2 cellular contexts compared by ENCODE assay signal in the genomic region with DNA sequence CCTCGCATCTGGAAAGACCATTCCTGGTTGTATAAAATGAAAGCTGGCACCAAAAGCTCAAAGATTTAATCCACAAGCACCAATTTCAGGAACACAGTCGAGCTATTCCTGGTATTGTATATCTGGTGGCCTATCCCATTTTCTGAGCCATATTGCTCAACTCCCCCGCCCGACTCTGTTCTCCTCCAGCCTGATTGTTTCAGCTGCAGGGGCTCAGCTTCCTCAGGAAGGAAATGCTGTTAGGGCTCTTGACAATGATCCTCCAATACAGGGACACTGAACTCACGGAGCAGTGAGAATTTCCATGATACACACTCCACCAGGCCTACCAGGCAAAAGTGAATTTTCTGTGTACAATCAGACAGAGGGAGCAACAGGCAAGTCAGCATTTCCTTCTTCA.
TF ChIP-seq lines count a peak whose summit lies in the region.

No MANE protein-coding gene starts in this region.

TF ChIP-seq in liver, 16 proteins besides CTCF, POLR2A, EP300 and RAD21:
- no peak for TF ChIP-seq SP1 (IDR thresholded peaks at IDR 0.05)
- peak in 1 of 2 donors; percentile 44 for TF ChIP-seq EGR1 (IDR thresholded peaks at IDR 0.05; ENCODE audit: low read depth in 2 of 2)
- TF ChIP-seq, protein P1, sequence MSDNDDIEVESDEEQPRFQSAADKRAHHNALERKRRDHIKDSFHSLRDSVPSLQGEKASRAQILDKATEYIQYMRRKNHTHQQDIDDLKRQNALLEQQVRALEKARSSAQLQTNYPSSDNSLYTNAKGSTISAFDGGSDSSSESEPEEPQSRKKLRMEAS (IDR thresholded peaks at IDR 0.05) = peak; percentile 59
- peak; percentile 95 for TF ChIP-seq NR2F2 (IDR thresholded peaks at IDR 0.05)
- TF ChIP-seq, protein P2, sequence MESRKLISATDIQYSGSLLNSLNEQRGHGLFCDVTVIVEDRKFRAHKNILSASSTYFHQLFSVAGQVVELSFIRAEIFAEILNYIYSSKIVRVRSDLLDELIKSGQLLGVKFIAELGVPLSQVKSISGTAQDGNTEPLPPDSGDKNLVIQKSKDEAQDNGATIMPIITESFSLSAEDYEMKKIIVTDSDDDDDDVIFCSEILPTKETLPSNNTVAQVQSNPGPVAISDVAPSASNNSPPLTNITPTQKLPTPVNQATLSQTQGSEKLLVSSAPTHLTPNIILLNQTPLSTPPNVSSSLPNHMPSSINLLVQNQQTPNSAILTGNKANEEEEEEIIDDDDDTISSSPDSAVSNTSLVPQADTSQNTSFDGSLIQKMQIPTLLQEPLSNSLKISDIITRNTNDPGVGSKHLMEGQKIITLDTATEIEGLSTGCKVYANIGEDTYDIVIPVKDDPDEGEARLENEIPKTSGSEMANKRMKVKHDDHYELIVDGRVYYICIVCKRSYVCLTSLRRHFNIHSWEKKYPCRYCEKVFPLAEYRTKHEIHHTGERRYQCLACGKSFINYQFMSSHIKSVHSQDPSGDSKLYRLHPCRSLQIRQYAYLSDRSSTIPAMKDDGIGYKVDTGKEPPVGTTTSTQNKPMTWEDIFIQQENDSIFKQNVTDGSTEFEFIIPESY (IDR thresholded peaks at IDR 0.05) = no peak
- no peak for TF ChIP-seq RXRA (IDR thresholded peaks at IDR 0.05)

TF ChIP-seq in HepG2, 621 proteins besides CTCF, POLR2A, EP300 and RAD21:
- TF ChIP-seq, protein P3, sequence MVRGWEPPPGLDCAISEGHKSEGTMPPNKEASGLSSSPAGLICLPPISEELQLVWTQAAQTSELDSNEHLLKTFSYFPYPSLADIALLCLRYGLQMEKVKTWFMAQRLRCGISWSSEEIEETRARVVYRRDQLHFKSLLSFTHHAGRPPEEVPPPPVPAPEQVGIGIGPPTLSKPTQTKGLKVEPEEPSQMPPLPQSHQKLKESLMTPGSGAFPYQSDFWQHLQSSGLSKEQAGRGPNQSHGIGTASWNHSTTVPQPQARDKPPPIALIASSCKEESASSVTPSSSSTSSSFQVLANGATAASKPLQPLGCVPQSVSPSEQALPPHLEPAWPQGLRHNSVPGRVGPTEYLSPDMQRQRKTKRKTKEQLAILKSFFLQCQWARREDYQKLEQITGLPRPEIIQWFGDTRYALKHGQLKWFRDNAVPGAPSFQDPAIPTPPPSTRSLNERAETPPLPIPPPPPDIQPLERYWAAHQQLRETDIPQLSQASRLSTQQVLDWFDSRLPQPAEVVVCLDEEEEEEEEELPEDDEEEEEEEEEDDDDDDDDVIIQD (CRISPR knock-in tag; IDR thresholded peaks at IDR 0.05; ENCODE audit: low read depth) = no peak
- TF ChIP-seq ZNF496 (CRISPR knock-in tag; IDR thresholded peaks at IDR 0.05; ENCODE audit: insufficient replicate concordance) = no peak
- TF ChIP-seq, protein P4, sequence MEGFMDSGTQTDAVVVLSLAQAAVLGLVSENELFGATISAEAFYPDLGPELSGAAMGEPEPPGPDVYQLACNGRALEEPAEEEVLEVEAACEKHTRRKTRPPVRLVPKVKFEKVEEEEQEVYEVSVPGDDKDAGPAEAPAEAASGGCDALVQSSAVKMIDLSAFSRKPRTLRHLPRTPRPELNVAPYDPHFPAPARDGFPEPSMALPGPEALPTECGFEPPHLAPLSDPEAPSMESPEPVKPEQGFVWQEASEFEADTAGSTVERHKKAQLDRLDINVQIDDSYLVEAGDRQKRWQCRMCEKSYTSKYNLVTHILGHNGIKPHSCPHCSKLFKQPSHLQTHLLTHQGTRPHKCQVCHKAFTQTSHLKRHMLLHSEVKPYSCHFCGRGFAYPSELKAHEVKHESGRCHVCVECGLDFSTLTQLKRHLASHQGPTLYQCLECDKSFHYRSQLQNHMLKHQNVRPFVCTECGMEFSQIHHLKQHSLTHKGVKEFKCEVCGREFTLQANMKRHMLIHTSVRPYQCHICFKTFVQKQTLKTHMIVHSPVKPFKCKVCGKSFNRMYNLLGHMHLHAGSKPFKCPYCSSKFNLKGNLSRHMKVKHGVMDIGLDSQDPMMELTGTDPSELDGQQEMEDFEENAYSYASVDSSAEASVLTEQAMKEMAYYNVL (CRISPR knock-in tag; IDR thresholded peaks at IDR 0.05; ENCODE audit: borderline replicate concordance) = no peak
- no peak for TF ChIP-seq ZNF652 (CRISPR knock-in tag; IDR thresholded peaks at IDR 0.05; ENCODE audit: borderline replicate concordance, low read depth)
- no peak for TF ChIP-seq ZNF552 (CRISPR knock-in tag; IDR thresholded peaks at IDR 0.05; ENCODE audit: borderline replicate concordance)
- no peak for TF ChIP-seq SRSF9 (IDR thresholded peaks at IDR 0.05; ENCODE audit: borderline replicate concordance, insufficient read depth, low read depth, low read length, poor library complexity, severe bottlenecking)
- TF ChIP-seq KLF11 (CRISPR knock-in tag; IDR thresholded peaks at IDR 0.05) = no peak
- no peak for TF ChIP-seq TEAD3 (CRISPR knock-in tag; optimal IDR thresholded peaks at IDR 0.05; ENCODE audit: borderline replicate concordance)
- TF ChIP-seq, protein P5, sequence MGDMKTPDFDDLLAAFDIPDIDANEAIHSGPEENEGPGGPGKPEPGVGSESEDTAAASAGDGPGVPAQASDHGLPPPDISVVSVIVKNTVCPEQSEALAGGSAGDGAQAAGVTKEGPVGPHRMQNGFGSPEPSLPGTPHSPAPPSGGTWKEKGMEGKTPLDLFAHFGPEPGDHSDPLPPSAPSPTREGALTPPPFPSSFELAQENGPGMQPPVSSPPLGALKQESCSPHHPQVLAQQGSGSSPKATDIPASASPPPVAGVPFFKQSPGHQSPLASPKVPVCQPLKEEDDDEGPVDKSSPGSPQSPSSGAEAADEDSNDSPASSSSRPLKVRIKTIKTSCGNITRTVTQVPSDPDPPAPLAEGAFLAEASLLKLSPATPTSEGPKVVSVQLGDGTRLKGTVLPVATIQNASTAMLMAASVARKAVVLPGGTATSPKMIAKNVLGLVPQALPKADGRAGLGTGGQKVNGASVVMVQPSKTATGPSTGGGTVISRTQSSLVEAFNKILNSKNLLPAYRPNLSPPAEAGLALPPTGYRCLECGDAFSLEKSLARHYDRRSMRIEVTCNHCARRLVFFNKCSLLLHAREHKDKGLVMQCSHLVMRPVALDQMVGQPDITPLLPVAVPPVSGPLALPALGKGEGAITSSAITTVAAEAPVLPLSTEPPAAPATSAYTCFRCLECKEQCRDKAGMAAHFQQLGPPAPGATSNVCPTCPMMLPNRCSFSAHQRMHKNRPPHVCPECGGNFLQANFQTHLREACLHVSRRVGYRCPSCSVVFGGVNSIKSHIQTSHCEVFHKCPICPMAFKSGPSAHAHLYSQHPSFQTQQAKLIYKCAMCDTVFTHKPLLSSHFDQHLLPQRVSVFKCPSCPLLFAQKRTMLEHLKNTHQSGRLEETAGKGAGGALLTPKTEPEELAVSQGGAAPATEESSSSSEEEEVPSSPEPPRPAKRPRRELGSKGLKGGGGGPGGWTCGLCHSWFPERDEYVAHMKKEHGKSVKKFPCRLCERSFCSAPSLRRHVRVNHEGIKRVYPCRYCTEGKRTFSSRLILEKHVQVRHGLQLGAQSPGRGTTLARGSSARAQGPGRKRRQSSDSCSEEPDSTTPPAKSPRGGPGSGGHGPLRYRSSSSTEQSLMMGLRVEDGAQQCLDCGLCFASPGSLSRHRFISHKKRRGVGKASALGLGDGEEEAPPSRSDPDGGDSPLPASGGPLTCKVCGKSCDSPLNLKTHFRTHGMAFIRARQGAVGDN (CRISPR knock-in tag; IDR thresholded peaks at IDR 0.05) = no peak
- TF ChIP-seq, protein P6, sequence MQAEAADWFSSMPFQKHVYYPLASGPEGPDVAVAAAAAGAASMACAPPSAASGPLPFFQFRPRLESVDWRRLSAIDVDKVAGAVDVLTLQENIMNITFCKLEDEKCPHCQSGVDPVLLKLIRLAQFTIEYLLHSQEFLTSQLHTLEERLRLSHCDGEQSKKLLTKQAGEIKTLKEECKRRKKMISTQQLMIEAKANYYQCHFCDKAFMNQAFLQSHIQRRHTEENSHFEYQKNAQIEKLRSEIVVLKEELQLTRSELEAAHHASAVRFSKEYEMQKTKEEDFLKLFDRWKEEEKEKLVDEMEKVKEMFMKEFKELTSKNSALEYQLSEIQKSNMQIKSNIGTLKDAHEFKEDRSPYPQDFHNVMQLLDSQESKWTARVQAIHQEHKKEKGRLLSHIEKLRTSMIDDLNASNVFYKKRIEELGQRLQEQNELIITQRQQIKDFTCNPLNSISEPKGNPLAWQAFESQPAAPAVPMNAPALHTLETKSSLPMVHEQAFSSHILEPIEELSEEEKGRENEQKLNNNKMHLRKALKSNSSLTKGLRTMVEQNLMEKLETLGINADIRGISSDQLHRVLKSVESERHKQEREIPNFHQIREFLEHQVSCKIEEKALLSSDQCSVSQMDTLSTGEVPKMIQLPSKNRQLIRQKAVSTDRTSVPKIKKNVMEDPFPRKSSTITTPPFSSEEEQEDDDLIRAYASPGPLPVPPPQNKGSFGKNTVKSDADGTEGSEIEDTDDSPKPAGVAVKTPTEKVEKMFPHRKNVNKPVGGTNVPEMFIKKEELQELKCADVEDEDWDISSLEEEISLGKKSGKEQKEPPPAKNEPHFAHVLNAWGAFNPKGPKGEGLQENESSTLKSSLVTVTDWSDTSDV (CRISPR knock-in tag; IDR thresholded peaks at IDR 0.05) = no peak
- no peak for TF ChIP-seq ZNF180 (CRISPR knock-in tag; IDR thresholded peaks at IDR 0.05; ENCODE audit: borderline replicate concordance, low read depth)
